13 cellular contexts compared by ENCODE assay signal in genomic region chr2:40329739-40330047, GRCh38.
"Had no signal": no experiment of that assay in that cellular context is flagged by ENCODE, and none has a peak within 500 bp of the region (broad histone marks: within the 10 kb centered on the region; RNA-seq: fewer than 3 reads in every experiment).

No MANE protein-coding gene starts in this region.

- DNase-seq: activated CD4-positive, alpha-beta T cell treated with anti-CD3 and anti-CD28 coated beads, Interleukin-2, amount 10 ng/mL, durations not matched to agents 7 days and 5 days; activated CD4-positive, CD25-positive, alpha-beta regulatory T cell; amniotic stem cell; brain microvascular endothelial cell; effector memory CD4-positive, alpha-beta T cell; ovary; trophoblast cell had no signal

- H3K27ac ChIP-seq: brain microvascular endothelial cell, epithelial cell of prostate, ovary had no signal

- H3K4me2 ChIP-seq: smooth muscle cell had no signal

- H3K9me3 ChIP-seq: ovary had no signal

- H3K36me3 ChIP-seq: brain microvascular endothelial cell, ovary had no signal

- H3K4me3 ChIP-seq: ovary, smooth muscle cell had no signal

- H3K27me3 ChIP-seq: brain microvascular endothelial cell, ovary had no signal

- ATAC-seq: activated naive CD4-positive, alpha-beta T cell treated with anti-CD3 and anti-CD28 coated beads, Interleukin-2, amount 50 U/mL, for 72 hours; left colon; SK-N-SH treated with all-trans-retinoic acid at 6 μM for 48 hours; stimulated activated effector memory CD8-positive, alpha-beta T cell treated with anti-CD3 and anti-CD28 coated beads, Interleukin-12 subunit alpha, Interleukin-12 subunit beta, amount 100 ng/mL, for 72 hours had no signal
